1 cellular context compared by ENCODE assay signal in the genomic region with DNA sequence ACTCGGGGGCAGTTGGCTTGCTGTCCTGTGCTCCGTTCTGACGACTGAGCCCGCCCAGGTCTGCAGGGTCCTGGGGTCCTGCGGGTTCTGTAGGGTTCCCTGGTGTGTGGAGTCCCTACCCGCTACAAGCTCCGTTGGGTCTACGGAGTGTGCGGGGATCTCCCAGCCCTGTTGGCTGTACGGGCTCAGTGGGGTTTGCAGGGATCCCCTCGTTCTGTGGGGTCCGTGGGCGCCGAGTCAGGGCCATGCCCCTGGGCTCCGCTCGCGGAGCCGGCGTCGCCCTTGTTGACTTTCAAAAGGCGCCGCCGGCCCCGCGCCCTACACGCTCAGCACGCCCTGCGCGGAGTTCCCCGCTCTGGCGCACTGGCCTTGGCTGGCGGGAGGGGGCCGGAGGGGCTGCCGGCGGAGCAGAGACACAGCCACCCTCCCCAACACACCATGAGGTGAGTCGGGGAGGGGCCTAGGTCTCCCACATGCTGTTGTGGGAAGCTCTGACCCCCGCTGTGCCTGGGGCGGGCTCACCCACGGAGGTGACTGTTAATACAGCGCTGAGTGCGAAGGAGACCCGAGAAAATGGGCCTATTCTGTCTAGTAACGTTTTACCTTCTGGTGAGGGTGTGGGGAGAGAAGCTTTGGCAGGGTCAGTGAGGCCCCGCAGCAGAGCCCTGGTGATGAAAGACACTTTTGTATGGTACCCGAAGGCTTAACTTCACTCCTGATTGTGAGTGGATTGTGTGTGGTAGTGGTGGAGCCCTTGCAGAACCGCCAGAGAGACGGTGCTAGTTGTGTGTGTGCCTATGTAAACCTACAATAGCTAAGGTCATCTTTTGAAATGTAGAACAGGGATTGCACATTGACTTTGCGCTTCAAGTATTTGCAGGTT.
TF ChIP-seq lines count a peak whose summit lies in the region.

No MANE protein-coding gene starts in this region.

TF ChIP-seq in HepG2, 621 proteins besides CTCF, POLR2A, EP300 and RAD21 (continues in another document):
- TF ChIP-seq SMARCC2 (IDR thresholded peaks at IDR 0.05) (no peak), GLMP (CRISPR knock-in tag; IDR thresholded peaks at IDR 0.05; ENCODE audit: borderline replicate concordance) (no peak), ZNF263 (CRISPR knock-in tag; IDR thresholded peaks at IDR 0.05) (no peak), ZNF44 (CRISPR knock-in tag; IDR thresholded peaks at IDR 0.05) (no peak), ZNF331 (CRISPR knock-in tag; IDR thresholded peaks at IDR 0.05) (peak; percentile 83), ZNF878 (CRISPR knock-in tag; IDR thresholded peaks at IDR 0.05) (peak; percentile 81; the same call in 1 of the 2 replicates), HMG20B (CRISPR knock-in tag; conservative IDR thresholded peaks at IDR 0.05) (0 out of 2 replicates have a peak, but pooled peaks have one; percentile 38), PAWR (CRISPR knock-in tag; IDR thresholded peaks at IDR 0.05; ENCODE audit: borderline replicate concordance) (no peak), ZC3H13 (CRISPR knock-in tag; IDR thresholded peaks at IDR 0.05) (peak; percentile 89; the same call in 1 of the 2 replicates), ATF7 (IDR thresholded peaks at IDR 0.05) (no peak), ATF7 (CRISPR knock-in tag; IDR thresholded peaks at IDR 0.05) (no peak), HNRNPH1 (optimal IDR thresholded peaks at IDR 0.05; ENCODE audit: low read depth, low read length) (no peak), CHD2 (IDR thresholded peaks at IDR 0.05; ENCODE audit: low read depth, low read length) (peak; percentile 15; the same call in 1 of the 2 replicates), TMF1 (CRISPR knock-in tag; IDR thresholded peaks at IDR 0.05; ENCODE audit: low read depth) (no peak), ZNF574 (CRISPR knock-in tag; IDR thresholded peaks at IDR 0.05) (peak; percentile 85), NR2F6 (IDR thresholded peaks at IDR 0.05) (no peak; the same call in none of the 2 replicates), NR2F6 (CRISPR knock-in tag; IDR thresholded peaks at IDR 0.05) (peak; percentile 37), ZNF350 (CRISPR knock-in tag; IDR thresholded peaks at IDR 0.05; ENCODE audit: borderline replicate concordance, low read depth) (peak; percentile 87), SMAD1 (CRISPR knock-in tag; IDR thresholded peaks at IDR 0.05; ENCODE audit: borderline replicate concordance, low read depth) (0 out of 2 replicates have a peak, but pooled peaks have one; percentile 42), ERF (CRISPR knock-in tag; IDR thresholded peaks at IDR 0.05) (peak; percentile 81), MATR3 (CRISPR knock-in tag; IDR thresholded peaks at IDR 0.05) (no peak), ZNF282 (IDR thresholded peaks at IDR 0.05; ENCODE audit: partially characterized antibody) (no peak), MIXL1 (CRISPR knock-in tag; IDR thresholded peaks at IDR 0.05) (no peak), PHF21A (CRISPR knock-in tag; IDR thresholded peaks at IDR 0.05) (peak; percentile 71; the same call in 1 of the 2 replicates), SALL2 (CRISPR knock-in tag; IDR thresholded peaks at IDR 0.05) (peak; percentile 89), IRF2 (CRISPR knock-in tag; IDR thresholded peaks at IDR 0.05) (peak; percentile 94), ELF4 (CRISPR knock-in tag; IDR thresholded peaks at IDR 0.05; ENCODE audit: borderline replicate concordance) (no peak), TP53 (CRISPR knock-in tag; conservative IDR thresholded peaks at IDR 0.05) (0 out of 2 replicates have a peak, but pooled peaks have one; percentile 46), PRMT3 (CRISPR knock-in tag; IDR thresholded peaks at IDR 0.05; ENCODE audit: borderline replicate concordance, low read depth) (0 out of 2 replicates have a peak, but pooled peaks have one; percentile 39), BRD4 (CRISPR knock-in tag; IDR thresholded peaks at IDR 0.05) (peak; percentile 76; the same call in 1 of the 2 replicates), RARA (CRISPR knock-in tag; IDR thresholded peaks at IDR 0.05) (peak; percentile 78), ATAD3A (CRISPR knock-in tag; IDR thresholded peaks at IDR 0.05) (no peak), HMG20A (CRISPR knock-in tag; IDR thresholded peaks at IDR 0.05; ENCODE audit: borderline replicate concordance) (0 out of 2 replicates have a peak, but pooled peaks have one; percentile 23)
- TF ChIP-seq, protein P1, sequence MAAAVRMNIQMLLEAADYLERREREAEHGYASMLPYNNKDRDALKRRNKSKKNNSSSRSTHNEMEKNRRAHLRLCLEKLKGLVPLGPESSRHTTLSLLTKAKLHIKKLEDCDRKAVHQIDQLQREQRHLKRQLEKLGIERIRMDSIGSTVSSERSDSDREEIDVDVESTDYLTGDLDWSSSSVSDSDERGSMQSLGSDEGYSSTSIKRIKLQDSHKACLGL (CRISPR knock-in tag; IDR thresholded peaks at IDR 0.05) = peak; percentile 55; the same call in 1 of the 2 replicates
- TF ChIP-seq, protein P2, sequence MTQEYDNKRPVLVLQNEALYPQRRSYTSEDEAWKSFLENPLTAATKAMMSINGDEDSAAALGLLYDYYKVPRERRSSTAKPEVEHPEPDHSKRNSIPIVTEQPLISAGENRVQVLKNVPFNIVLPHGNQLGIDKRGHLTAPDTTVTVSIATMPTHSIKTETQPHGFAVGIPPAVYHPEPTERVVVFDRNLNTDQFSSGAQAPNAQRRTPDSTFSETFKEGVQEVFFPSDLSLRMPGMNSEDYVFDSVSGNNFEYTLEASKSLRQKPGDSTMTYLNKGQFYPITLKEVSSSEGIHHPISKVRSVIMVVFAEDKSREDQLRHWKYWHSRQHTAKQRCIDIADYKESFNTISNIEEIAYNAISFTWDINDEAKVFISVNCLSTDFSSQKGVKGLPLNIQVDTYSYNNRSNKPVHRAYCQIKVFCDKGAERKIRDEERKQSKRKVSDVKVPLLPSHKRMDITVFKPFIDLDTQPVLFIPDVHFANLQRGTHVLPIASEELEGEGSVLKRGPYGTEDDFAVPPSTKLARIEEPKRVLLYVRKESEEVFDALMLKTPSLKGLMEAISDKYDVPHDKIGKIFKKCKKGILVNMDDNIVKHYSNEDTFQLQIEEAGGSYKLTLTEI (CRISPR knock-in tag; conservative IDR thresholded peaks at IDR 0.05) = no peak
- TF ChIP-seq, protein P3, sequence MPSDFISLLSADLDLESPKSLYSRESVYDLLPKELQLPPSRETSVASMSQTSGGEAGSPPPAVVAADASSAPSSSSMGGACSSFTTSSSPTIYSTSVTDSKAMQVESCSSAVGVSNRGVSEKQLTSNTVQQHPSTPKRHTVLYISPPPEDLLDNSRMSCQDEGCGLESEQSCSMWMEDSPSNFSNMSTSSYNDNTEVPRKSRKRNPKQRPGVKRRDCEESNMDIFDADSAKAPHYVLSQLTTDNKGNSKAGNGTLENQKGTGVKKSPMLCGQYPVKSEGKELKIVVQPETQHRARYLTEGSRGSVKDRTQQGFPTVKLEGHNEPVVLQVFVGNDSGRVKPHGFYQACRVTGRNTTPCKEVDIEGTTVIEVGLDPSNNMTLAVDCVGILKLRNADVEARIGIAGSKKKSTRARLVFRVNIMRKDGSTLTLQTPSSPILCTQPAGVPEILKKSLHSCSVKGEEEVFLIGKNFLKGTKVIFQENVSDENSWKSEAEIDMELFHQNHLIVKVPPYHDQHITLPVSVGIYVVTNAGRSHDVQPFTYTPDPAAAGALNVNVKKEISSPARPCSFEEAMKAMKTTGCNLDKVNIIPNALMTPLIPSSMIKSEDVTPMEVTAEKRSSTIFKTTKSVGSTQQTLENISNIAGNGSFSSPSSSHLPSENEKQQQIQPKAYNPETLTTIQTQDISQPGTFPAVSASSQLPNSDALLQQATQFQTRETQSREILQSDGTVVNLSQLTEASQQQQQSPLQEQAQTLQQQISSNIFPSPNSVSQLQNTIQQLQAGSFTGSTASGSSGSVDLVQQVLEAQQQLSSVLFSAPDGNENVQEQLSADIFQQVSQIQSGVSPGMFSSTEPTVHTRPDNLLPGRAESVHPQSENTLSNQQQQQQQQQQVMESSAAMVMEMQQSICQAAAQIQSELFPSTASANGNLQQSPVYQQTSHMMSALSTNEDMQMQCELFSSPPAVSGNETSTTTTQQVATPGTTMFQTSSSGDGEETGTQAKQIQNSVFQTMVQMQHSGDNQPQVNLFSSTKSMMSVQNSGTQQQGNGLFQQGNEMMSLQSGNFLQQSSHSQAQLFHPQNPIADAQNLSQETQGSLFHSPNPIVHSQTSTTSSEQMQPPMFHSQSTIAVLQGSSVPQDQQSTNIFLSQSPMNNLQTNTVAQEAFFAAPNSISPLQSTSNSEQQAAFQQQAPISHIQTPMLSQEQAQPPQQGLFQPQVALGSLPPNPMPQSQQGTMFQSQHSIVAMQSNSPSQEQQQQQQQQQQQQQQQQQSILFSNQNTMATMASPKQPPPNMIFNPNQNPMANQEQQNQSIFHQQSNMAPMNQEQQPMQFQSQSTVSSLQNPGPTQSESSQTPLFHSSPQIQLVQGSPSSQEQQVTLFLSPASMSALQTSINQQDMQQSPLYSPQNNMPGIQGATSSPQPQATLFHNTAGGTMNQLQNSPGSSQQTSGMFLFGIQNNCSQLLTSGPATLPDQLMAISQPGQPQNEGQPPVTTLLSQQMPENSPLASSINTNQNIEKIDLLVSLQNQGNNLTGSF (CRISPR knock-in tag; IDR thresholded peaks at IDR 0.05) = no peak
- TF ChIP-seq, protein P4, sequence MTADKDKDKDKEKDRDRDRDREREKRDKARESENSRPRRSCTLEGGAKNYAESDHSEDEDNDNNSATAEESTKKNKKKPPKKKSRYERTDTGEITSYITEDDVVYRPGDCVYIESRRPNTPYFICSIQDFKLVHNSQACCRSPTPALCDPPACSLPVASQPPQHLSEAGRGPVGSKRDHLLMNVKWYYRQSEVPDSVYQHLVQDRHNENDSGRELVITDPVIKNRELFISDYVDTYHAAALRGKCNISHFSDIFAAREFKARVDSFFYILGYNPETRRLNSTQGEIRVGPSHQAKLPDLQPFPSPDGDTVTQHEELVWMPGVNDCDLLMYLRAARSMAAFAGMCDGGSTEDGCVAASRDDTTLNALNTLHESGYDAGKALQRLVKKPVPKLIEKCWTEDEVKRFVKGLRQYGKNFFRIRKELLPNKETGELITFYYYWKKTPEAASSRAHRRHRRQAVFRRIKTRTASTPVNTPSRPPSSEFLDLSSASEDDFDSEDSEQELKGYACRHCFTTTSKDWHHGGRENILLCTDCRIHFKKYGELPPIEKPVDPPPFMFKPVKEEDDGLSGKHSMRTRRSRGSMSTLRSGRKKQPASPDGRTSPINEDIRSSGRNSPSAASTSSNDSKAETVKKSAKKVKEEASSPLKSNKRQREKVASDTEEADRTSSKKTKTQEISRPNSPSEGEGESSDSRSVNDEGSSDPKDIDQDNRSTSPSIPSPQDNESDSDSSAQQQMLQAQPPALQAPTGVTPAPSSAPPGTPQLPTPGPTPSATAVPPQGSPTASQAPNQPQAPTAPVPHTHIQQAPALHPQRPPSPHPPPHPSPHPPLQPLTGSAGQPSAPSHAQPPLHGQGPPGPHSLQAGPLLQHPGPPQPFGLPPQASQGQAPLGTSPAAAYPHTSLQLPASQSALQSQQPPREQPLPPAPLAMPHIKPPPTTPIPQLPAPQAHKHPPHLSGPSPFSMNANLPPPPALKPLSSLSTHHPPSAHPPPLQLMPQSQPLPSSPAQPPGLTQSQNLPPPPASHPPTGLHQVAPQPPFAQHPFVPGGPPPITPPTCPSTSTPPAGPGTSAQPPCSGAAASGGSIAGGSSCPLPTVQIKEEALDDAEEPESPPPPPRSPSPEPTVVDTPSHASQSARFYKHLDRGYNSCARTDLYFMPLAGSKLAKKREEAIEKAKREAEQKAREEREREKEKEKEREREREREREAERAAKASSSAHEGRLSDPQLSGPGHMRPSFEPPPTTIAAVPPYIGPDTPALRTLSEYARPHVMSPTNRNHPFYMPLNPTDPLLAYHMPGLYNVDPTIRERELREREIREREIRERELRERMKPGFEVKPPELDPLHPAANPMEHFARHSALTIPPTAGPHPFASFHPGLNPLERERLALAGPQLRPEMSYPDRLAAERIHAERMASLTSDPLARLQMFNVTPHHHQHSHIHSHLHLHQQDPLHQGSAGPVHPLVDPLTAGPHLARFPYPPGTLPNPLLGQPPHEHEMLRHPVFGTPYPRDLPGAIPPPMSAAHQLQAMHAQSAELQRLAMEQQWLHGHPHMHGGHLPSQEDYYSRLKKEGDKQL (CRISPR knock-in tag; IDR thresholded peaks at IDR 0.05; ENCODE audit: low read depth) = no peak
- TF ChIP-seq, protein P5, sequence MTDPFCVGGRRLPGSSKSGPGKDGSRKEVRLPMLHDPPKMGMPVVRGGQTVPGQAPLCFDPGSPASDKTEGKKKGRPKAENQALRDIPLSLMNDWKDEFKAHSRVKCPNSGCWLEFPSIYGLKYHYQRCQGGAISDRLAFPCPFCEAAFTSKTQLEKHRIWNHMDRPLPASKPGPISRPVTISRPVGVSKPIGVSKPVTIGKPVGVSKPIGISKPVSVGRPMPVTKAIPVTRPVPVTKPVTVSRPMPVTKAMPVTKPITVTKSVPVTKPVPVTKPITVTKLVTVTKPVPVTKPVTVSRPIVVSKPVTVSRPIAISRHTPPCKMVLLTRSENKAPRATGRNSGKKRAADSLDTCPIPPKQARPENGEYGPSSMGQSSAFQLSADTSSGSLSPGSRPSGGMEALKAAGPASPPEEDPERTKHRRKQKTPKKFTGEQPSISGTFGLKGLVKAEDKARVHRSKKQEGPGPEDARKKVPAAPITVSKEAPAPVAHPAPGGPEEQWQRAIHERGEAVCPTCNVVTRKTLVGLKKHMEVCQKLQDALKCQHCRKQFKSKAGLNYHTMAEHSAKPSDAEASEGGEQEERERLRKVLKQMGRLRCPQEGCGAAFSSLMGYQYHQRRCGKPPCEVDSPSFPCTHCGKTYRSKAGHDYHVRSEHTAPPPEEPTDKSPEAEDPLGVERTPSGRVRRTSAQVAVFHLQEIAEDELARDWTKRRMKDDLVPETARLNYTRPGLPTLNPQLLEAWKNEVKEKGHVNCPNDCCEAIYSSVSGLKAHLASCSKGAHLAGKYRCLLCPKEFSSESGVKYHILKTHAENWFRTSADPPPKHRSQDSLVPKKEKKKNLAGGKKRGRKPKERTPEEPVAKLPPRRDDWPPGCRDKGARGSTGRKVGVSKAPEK (CRISPR knock-in tag; IDR thresholded peaks at IDR 0.05; ENCODE audit: borderline replicate concordance) = peak; percentile 48
